Comparison of ENCODE assay signal across 9 cellular contexts in genomic region chr22:43222987-43223386, GRCh38.
"Had no signal": no experiment of that assay in that cellular context is flagged by ENCODE, and none has a peak within 500 bp of the region (broad histone marks: within the 10 kb centered on the region; RNA-seq: fewer than 3 reads in every experiment).

No MANE protein-coding gene starts in this region.

- DNase-seq: GM23248, GOT3, H7, HFFc6, KBM-7 had no signal

- H3K27ac ChIP-seq: GM23248, KMS-11 had no signal

- H3K36me3 Mint-ChIP-seq: IgD-negative memory B cell had no signal

- H3K4me2 ChIP-seq: KMS-11 had no signal

- H3K9me3 ChIP-seq: HAP-1 had no signal

- H3K4me3 Mint-ChIP-seq: HFFc6, IgD-negative memory B cell had no signal

- H3K9me3 Mint-ChIP-seq: HFFc6, IgD-negative memory B cell had no signal

- ATAC-seq: HCT116 had no signal

- H3K36me3 ChIP-seq: HAP-1 had no signal

- H2AFZ ChIP-seq: GM23248 had no signal

- H3K4me1 ChIP-seq: HAP-1 had no signal

- H3K4me1 Mint-ChIP-seq: IgD-negative memory B cell had no signal

- H3K27ac Mint-ChIP-seq: HFFc6, IgD-negative memory B cell had no signal

- H3K4me3 ChIP-seq: GM23248, HAP-1 had no signal

- H3K9ac ChIP-seq: GM23248, KMS-11 had no signal
